In the genomic region with DNA sequence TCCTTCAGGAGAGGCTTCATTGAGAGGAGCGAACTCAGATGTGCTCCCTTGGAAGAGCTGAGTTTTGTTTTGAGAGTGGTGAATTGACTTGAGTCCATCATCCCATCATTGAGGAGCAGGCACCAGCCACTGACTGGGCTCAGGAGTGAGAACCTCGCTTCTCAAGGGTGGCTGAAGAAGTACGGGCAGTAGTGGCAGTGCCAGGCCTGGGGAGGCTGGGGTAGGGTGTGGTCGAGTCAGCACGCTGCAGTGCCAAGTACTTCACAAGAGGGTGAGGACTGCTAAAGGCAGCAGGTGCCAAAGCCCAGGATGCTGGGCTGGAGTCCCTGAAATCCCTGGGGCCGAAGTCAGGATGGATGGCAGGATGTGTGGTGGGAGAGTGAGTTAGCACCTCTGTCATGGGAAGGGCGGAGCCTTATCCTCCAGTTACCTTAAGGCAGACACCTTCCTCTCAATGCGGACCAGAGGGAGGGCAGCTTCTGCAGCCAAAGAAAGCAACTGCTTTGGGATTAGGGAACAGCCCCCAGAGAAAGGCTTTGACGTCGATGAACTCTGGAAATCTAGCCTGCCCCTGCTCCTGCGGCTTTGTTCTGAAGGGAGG, we compare ENCODE assay signal across 30 cellular contexts.
A peak's percentile ranks its signal among the peaks of the same experiment; 100 is the strongest.
DNase-seq lines count a peak whose midpoint lies in the region; ATAC-seq and TF ChIP-seq lines count a peak whose summit lies in the region.
"Had no signal": no experiment of that assay in that cellular context is flagged by ENCODE, and none has a peak within 500 bp of the region (broad histone marks: within the 10 kb centered on the region; RNA-seq: fewer than 3 reads in every experiment).

No MANE protein-coding gene starts in this region.

- no peaks in the 10 kb centered on the region for H3K9me3 Mint-ChIP-seq in effector memory CD8-positive, alpha-beta T cell
- H3K9me3 Mint-ChIP-seq in stimulated activated effector memory CD8-positive, alpha-beta T cell treated with anti-CD3 and anti-CD28 coated beads, Interleukin-12 subunit alpha, Interleukin-12 subunit beta, amount 100 ng/mL, for 72 hours, result no peaks in the 10 kb centered on the region
- H3K9me3 Mint-ChIP-seq: activated CD4-positive, alpha-beta memory T cell treated with anti-CD3 and anti-CD28 coated beads for 36 hours; activated T-helper 1 cell treated with anti-CD3 and anti-CD28 coated beads, Interleukin-12 subunit alpha, Interleukin-12 subunit beta, Interleukin-2, Interleukin-4 antibody, amounts not matched to agents 30 ng/mL and 10 ng/mL and 1 ng/mL, durations not matched to agents 14 hours and 24 hours and 36 hours; CD8-positive, alpha-beta memory T cell; neural progenitor cell; stimulated activated naive CD8-positive, alpha-beta T cell treated with anti-CD3 and anti-CD28 coated beads, Interleukin-15, amount 100 ng/mL, for 72 hours; T-helper 1 cell treated with Interleukin-12 subunit alpha and Interleukin-12 subunit beta and Interleukin-4 antibody, amounts not matched to agents 30 μg/mL and 1 μg/mL, for 36 hours had no signal

- ATAC-seq in effector memory CD8-positive, alpha-beta T cell (replicated peaks), result no peak
- ATAC-seq in stimulated activated effector memory CD8-positive, alpha-beta T cell treated with anti-CD3 and anti-CD28 coated beads, Interleukin-12 subunit alpha, Interleukin-12 subunit beta, amount 100 ng/mL, for 72 hours, result no peak
- ATAC-seq: HepG2; PC-3; SK-N-SH treated with all-trans-retinoic acid at 6 μM for 48 hours; stimulated activated naive CD8-positive, alpha-beta T cell treated with anti-CD3 and anti-CD28 coated beads, Interleukin-15, amount 100 ng/mL, for 72 hours had no signal

- H3K4me3 Mint-ChIP-seq in effector memory CD8-positive, alpha-beta T cell, result no peak overlapping the region
- H3K4me3 Mint-ChIP-seq in stimulated activated effector memory CD8-positive, alpha-beta T cell treated with anti-CD3 and anti-CD28 coated beads, Interleukin-12 subunit alpha, Interleukin-12 subunit beta, amount 100 ng/mL, for 72 hours, result no peak overlapping the region
- H3K4me3 Mint-ChIP-seq: activated CD4-positive, alpha-beta memory T cell treated with anti-CD3 and anti-CD28 coated beads for 36 hours; activated T-helper 1 cell treated with anti-CD3 and anti-CD28 coated beads, Interleukin-12 subunit alpha, Interleukin-12 subunit beta, Interleukin-2, Interleukin-4 antibody, amounts not matched to agents 30 ng/mL and 10 ng/mL and 1 ng/mL, durations not matched to agents 14 hours and 24 hours and 36 hours; CD8-positive, alpha-beta memory T cell; neural progenitor cell; stimulated activated naive CD8-positive, alpha-beta T cell treated with anti-CD3 and anti-CD28 coated beads, Interleukin-15, amount 100 ng/mL, for 72 hours; T-helper 1 cell treated with Interleukin-12 subunit alpha and Interleukin-12 subunit beta and Interleukin-4 antibody, amounts not matched to agents 30 μg/mL and 1 μg/mL, for 36 hours had no signal

- H3K27ac Mint-ChIP-seq in effector memory CD8-positive, alpha-beta T cell, result peak overlapping the region; percentile 42 to 76
- H3K27ac Mint-ChIP-seq in stimulated activated effector memory CD8-positive, alpha-beta T cell treated with anti-CD3 and anti-CD28 coated beads, Interleukin-12 subunit alpha, Interleukin-12 subunit beta, amount 100 ng/mL, for 72 hours, result peak overlapping the region; percentile 40
- H3K27ac Mint-ChIP-seq: activated CD4-positive, alpha-beta memory T cell treated with anti-CD3 and anti-CD28 coated beads for 36 hours; activated T-helper 1 cell treated with anti-CD3 and anti-CD28 coated beads, Interleukin-12 subunit alpha, Interleukin-12 subunit beta, Interleukin-2, Interleukin-4 antibody, amounts not matched to agents 30 ng/mL and 10 ng/mL and 1 ng/mL, durations not matched to agents 14 hours and 24 hours and 36 hours; neural progenitor cell; stimulated activated naive CD8-positive, alpha-beta T cell treated with anti-CD3 and anti-CD28 coated beads, Interleukin-15, amount 100 ng/mL, for 72 hours; T-helper 1 cell treated with Interleukin-12 subunit alpha and Interleukin-12 subunit beta and Interleukin-4 antibody, amounts not matched to agents 30 μg/mL and 1 μg/mL, for 36 hours had no signal

- H3K27me3 Mint-ChIP-seq in effector memory CD8-positive, alpha-beta T cell, result no peaks in the 10 kb centered on the region
- H3K27me3 Mint-ChIP-seq: activated CD4-positive, alpha-beta memory T cell treated with anti-CD3 and anti-CD28 coated beads for 36 hours; stimulated activated naive CD8-positive, alpha-beta T cell treated with anti-CD3 and anti-CD28 coated beads, Interleukin-15, amount 100 ng/mL, for 72 hours had no signal

- DNase-seq in DMS79 treated with DMSO at 0.1 percent for 48 hours (lab: John Stamatoyannopoulos, UW) (peak; percentile 60), NCI-H345 (lab: John Stamatoyannopoulos, UW) (peak; percentile 73), NCI-H1092 (lab: John Stamatoyannopoulos, UW) (no peak), GM20000 (ENCODE audit: low spot score) (no peak)
- DNase-seq in effector memory CD8-positive, alpha-beta T cell, result no peak
- DNase-seq in stimulated activated effector memory CD8-positive, alpha-beta T cell treated with anti-CD3 and anti-CD28 coated beads, Interleukin-12 subunit alpha, Interleukin-12 subunit beta, amount 100 ng/mL, for 72 hours (ENCODE audit: low spot score in 2 of 2), result no peak
- DNase-seq in activated naive CD4-positive, alpha-beta T cell treated with Interleukin-2 at 50 U/mL for 16 hours, result no peak
- DNase-seq: activated CD4-positive, alpha-beta memory T cell treated with anti-CD3 and anti-CD28 coated beads for 36 hours; activated CD4-positive, alpha-beta T cell treated with anti-CD3 and anti-CD28 coated beads for 1 hour; activated CD8-positive, alpha-beta memory T cell treated with anti-CD3 and anti-CD28 coated beads, Interleukin-2, amount 50 U/mL, for 48 hours; activated naive CD4-positive, alpha-beta T cell treated with anti-CD3 and anti-CD28 coated beads, Interleukin-2, amount 50 U/mL, for 16 hours; amniotic stem cell; CD8-positive, alpha-beta memory T cell; effector CD8-positive, alpha-beta T cell; GDM1; glutamatergic neuron; HCEC 1CT; Karpas-422; left ventricle myocardium inferior; NCI-H1436 treated with DMSO at 0.1 percent for 48 hours; NCI-H2171; NCI-H524 treated with DMSO at 0.1 percent for 48 hours; PC-3; stimulated activated CD4-positive, alpha-beta T cell treated with anti-CD3 and anti-CD28 coated beads, Interleukin-1b, Interleukin-23, amount 100 ng/mL, for 48 hours; stimulated activated naive CD8-positive, alpha-beta T cell treated with anti-CD3 and anti-CD28 coated beads, Interleukin-15, amount 100 ng/mL, for 72 hours had no signal

- H3K4me1 Mint-ChIP-seq in effector memory CD8-positive, alpha-beta T cell (ENCODE audit: low read depth in 2 of 2), result peaks cover 20 to 50% of the 10 kb centered on the region in 2 donors
- H3K4me1 Mint-ChIP-seq in stimulated activated effector memory CD8-positive, alpha-beta T cell treated with anti-CD3 and anti-CD28 coated beads, Interleukin-12 subunit alpha, Interleukin-12 subunit beta, amount 100 ng/mL, for 72 hours, result peaks cover 51% of the 10 kb centered on the region

- no peaks in the 10 kb centered on the region for H3K36me3 Mint-ChIP-seq in effector memory CD8-positive, alpha-beta T cell (ENCODE audit: insufficient read depth)
- peaks cover 23% of the 10 kb centered on the region for H3K36me3 Mint-ChIP-seq in stimulated activated effector memory CD8-positive, alpha-beta T cell treated with anti-CD3 and anti-CD28 coated beads, Interleukin-12 subunit alpha, Interleukin-12 subunit beta, amount 100 ng/mL, for 72 hours

- no peak for TF ChIP-seq CTCF in GM20000 (IDR thresholded peaks at IDR 0.05; ENCODE audit: extremely low read depth, missing control alignments)

Comparison
In these comparisons a context has a peak if more than half of its experiments do, and no peak if none do; other contexts are left out.
1. DNase-seq: peak in DMS79 treated with DMSO at 0.1 percent for 48 hours (single experiment) and NCI-H345 (single experiment); none in effector memory CD8-positive, alpha-beta T cell (0 of 3), stimulated activated effector memory CD8-positive, alpha-beta T cell treated with anti-CD3 and anti-CD28 coated beads, Interleukin-12 subunit alpha, Interleukin-12 subunit beta, amount 100 ng/mL, for 72 hours (0 of 2), NCI-H1092 (single experiment), activated naive CD4-positive, alpha-beta T cell treated with Interleukin-2 at 50 U/mL for 16 hours (single experiment) and GM20000 (single experiment).